14 cellular contexts compared by ENCODE assay signal in the genomic region with DNA sequence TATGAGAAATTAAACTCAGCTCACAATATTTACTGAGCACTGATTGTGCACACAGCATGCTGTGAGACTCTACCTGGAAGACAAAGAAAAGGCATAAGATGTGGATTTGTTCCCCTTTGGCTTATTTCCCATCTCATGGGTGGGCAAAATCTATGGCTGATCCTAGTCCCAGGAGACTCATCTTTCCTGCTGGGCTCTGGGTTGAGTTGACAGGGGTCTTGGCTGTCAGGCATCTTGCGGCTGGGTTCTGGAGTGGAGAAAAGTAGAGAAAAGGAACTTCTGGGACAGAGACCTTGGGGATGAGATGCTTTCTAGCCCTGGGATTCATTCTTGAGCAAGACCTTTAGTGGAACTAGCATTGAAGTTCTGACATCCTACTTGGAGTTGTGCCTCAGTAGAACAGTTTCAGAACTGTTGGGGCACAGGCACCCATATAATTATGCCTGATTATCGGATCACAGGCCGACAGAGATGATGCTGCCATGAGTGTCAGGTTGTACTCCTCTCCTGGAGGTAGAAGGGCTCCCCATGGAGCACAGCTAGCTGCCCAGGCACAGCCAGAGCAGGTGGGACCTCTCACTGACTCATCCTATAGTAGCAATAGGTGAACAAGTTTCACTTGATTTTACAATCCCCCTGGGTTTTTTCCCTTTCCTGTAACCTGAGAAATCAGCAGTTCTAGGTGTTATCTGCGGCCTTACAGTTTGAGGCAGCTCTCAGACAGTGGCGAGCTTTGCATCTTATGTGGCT.
DNase-seq lines count a peak whose midpoint lies in the region; ATAC-seq and TF ChIP-seq lines count a peak whose summit lies in the region.
"Had no signal": no experiment of that assay in that cellular context is flagged by ENCODE, and none has a peak within 500 bp of the region (broad histone marks: within the 10 kb centered on the region; RNA-seq: fewer than 3 reads in every experiment).

No MANE protein-coding gene starts in this region.

- TF ChIP-seq CTCF in hepatocyte (IDR thresholded peaks at IDR 0.05; ENCODE audit: poor library complexity), result no peak
- no peak for TF ChIP-seq CTCF in GM13976 (IDR thresholded peaks at IDR 0.05; ENCODE audit: borderline replicate concordance, control extremely low read depth, extremely low read depth, insufficient read depth, missing control alignments)

- DNase-seq in NCI-H2107 treated with DMSO at 0.1 percent for 48 hours (lab: John Stamatoyannopoulos, UW; ENCODE audit: unreplicated experiment), result peak; percentile 1
- no peak for DNase-seq in NCI-H2107 (lab: John Stamatoyannopoulos, UW)
- peak; percentile 68 for DNase-seq in NCI-H345 (lab: John Stamatoyannopoulos, UW)
- DNase-seq in hepatocyte (ENCODE audit: low spot score), result peak; percentile 20
- no peak for DNase-seq in COR-L47 (lab: John Stamatoyannopoulos, UW)
- no peak for DNase-seq in GM13976 (ENCODE audit: low spot score)
- DNase-seq: CD8-positive, alpha-beta memory T cell; DMS53; GM23248 had no signal

- H3K27ac ChIP-seq in hepatocyte, result no peak overlapping the region
- H3K27ac ChIP-seq: 22Rv1, BLaER1, GM23248 had no signal

- peaks cover 4% of the 10 kb centered on the region for H3K4me1 ChIP-seq in hepatocyte (ENCODE audit: insufficient read depth)
- H3K4me1 ChIP-seq: BLaER1 had no signal

- H3K36me3 ChIP-seq in hepatocyte (replicated peaks; ENCODE audit: insufficient read depth, low read depth), result no peaks in the 10 kb centered on the region
- H3K36me3 ChIP-seq: BLaER1 had no signal

- no peak overlapping the region for H3K4me2 ChIP-seq in hepatocyte
- H3K4me2 ChIP-seq: BLaER1 had no signal

- no peaks in the 10 kb centered on the region for H4K20me1 ChIP-seq in hepatocyte (ENCODE audit: insufficient read depth, poor library complexity, severe bottlenecking)
- H4K20me1 ChIP-seq: BLaER1 had no signal

- 80% methylated on average over 5 of the region's 5 CpGs for WGBS in hepatocyte (ENCODE audit: low lambda C conversion rate, missing lambda C conversion rate)

- H3K9me2 ChIP-seq in hepatocyte (replicated peaks; ENCODE audit: insufficient read depth), result no peaks in the 10 kb centered on the region

- in situ Hi-C loops in GM13976 (cut with MboI; ENCODE audit: low sequenced_read_pairs, unreplicated experiment), result no loop called here

- H3K9me3 ChIP-seq in hepatocyte (ENCODE audit: low read depth), result no peaks in the 10 kb centered on the region
- H3K9me3 ChIP-seq: BLaER1 had no signal

- no peak for ATAC-seq in HG03565 (IDR thresholded peaks at IDR 0.05; ENCODE audit: unreplicated experiment)
- ATAC-seq: HCT116, HepG2 had no signal

- H2AFZ ChIP-seq in hepatocyte, result no peak overlapping the region
- H2AFZ ChIP-seq: GM23248 had no signal

- no peaks in the 10 kb centered on the region for H3K27me3 ChIP-seq in hepatocyte
- H3K27me3 ChIP-seq: BLaER1 had no signal

- H3K79me2 ChIP-seq in hepatocyte, result no peaks in the 10 kb centered on the region

- H3K4me3 ChIP-seq in hepatocyte, result no peak overlapping the region
- H3K4me3 ChIP-seq: BLaER1, GM23248 had no signal

Comparison
In these comparisons a context has a peak if more than half of its experiments do, and no peak if none do; other contexts are left out.
1. DNase-seq: peak in NCI-H2107 treated with DMSO at 0.1 percent for 48 hours (single experiment), NCI-H345 (single experiment) and hepatocyte (single experiment); none in NCI-H2107 (single experiment), COR-L47 (single experiment) and GM13976 (single experiment).